ENCODE assay signal across 8 cellular contexts in genomic region chr15:89129123-89129815, GRCh38. TPM values are rescaled to one million over a fixed set of nuclear protein-coding genes. Genes with fewer than 3 reads are reported as not detected.
DNase-seq lines count a peak whose midpoint lies in the region; ATAC-seq, FAIRE-seq and TF ChIP-seq lines count a peak whose summit lies in the region.

No MANE protein-coding gene starts in this region.

- intact Hi-C loops in head of caudate nucleus (cut with DNase I): no loop called here
- intact Hi-C loops in spleen (cut with DNase I; ENCODE audit: low total_unique reads): loop anchor here (5.0 kb wide), 1 partner anchor 72 kb away; no protein-coding TSS in a partner anchor

- peak; percentile 84 to 86 for TF ChIP-seq RAD21 in A549 (conservative IDR thresholded peaks at IDR 0.05 in 1 of 2, IDR thresholded peaks at IDR 0.05 in 1 of 2)

- TF ChIP-seq EP300 in A549 (IDR thresholded peaks at IDR 0.05): no peak

- ATAC-seq in A549: peak; percentile 60 to 79; a peak in 3 of 6 replicates
- no peak for ATAC-seq in GM21360 (IDR thresholded peaks at IDR 0.05; ENCODE audit: unreplicated experiment)

- H3K9ac ChIP-seq in NT2/D1 (ENCODE audit: insufficient read length, low read depth): no peak overlapping the region

- FAIRE-seq in A549 (lab: Jason Lieb, UNC) (no peak), GM18507 (lab: Jason Lieb, UNC) (peak; percentile 12)

- H3K27ac ChIP-seq in A549 (peak overlapping the region; percentile 69 to 74), spleen (peak overlapping the region; percentile 69 to 91 (median 88))

- peaks cover 57% of the 10 kb centered on the region for H3K4me1 ChIP-seq in A549
- H3K4me1 ChIP-seq in NT2/D1 (ENCODE audit: insufficient read depth, insufficient read length): no peaks in the 10 kb centered on the region
- H3K4me1 ChIP-seq in spleen: peaks cover 27 to 70% (median 55%) of the 10 kb centered on the region in 6 donors

- TF ChIP-seq CTCF in A549 (IDR thresholded peaks at IDR 0.05): peak; percentile 95
- TF ChIP-seq CTCF in spleen (IDR thresholded peaks at IDR 0.05 in 8 of 11, conservative IDR thresholded peaks at IDR 0.05 in 3 of 11): peak; percentile 48 to 85 (median 70)

- no peaks in the 10 kb centered on the region for H3K27me3 ChIP-seq in NT2/D1 (ENCODE audit: insufficient read depth, insufficient read length)
- no peaks in the 10 kb centered on the region for H3K27me3 ChIP-seq in spleen (replicated peaks in 1 of 7)

- POLR2A ChIA-PET in A549 (lab: Yijun Ruan, JAX): interaction anchor here (0.9 to 2.4 kb wide), 3 partner anchors 41 to 224 kb away, joined by 4 to 12 read pairs (median 6); partner anchors contain the start of gene ABHD2

- CTCF ChIA-PET in A549 (lab: Yijun Ruan, JAX): interaction anchor here (0.6 to 19.0 kb wide), 40 partner anchors 9 to 884 kb away, joined by 3 to 380 read pairs (median 6); partner anchors contain the start of gene ABHD2

- TF ChIP-seq POLR2A in A549 (IDR thresholded peaks at IDR 0.05; ENCODE audit: low read length) (no peak), spleen (IDR thresholded peaks at IDR 0.05) (no peak)

- H3K9me3 ChIP-seq in A549: no peaks in the 10 kb centered on the region
- H3K9me3 ChIP-seq in NT2/D1 (ENCODE audit: insufficient read depth, low read length): no peaks in the 10 kb centered on the region
- H3K9me3 ChIP-seq in spleen: no peaks in the 10 kb centered on the region

- H3K36me3 ChIP-seq in NT2/D1 (ENCODE audit: insufficient read depth, insufficient read length, low read length) (peaks cover 11% of the 10 kb centered on the region), spleen (peaks cover 0 to 62% (median 11%) of the 10 kb centered on the region in 6 donors)

- H3K4me2 ChIP-seq in A549: peak overlapping the region; percentile 41

- H3K4me3 ChIP-seq in A549 (no peak overlapping the region), NT2/D1 (ENCODE audit: insufficient read length, low read depth) (no peak overlapping the region), spleen (peak overlapping the region in 1 of 8 donors; percentile 51)

- DNase-seq in A549 (ENCODE audit: low read depth in 1 of 2, low spot score in 1 of 2) (peak; percentile 63 to 68), GM18507 (ENCODE audit: extremely low spot score, insufficient read length, low read depth) (peak; percentile 22), NT2/D1 (ENCODE audit: low read depth, low spot score) (peak; percentile 40), activated T-helper 1 cell treated with Interleukin-2 at 50 U/mL for 16 hours (ENCODE audit: low read depth) (peak; percentile 39), head of caudate nucleus (peak in 32 of 42 donors; percentile 28 to 85 (median 61)), spleen (peak; percentile 88), CD1c-positive myeloid dendritic cell (ENCODE audit: extremely low spot score) (no peak)

- WGBS in A549 (ENCODE audit: missing lambda C conversion rate): 22% methylated on average over 3 of the region's 3 CpGs
- WGBS in spleen, 5 donors: 51 to 69% (median 60%) methylated on average over 3 of the region's 3 CpGs

TF ChIP-seq in A549, 52 proteins besides CTCF, POLR2A, EP300 and RAD21:
- peak; percentile 93 for TF ChIP-seq SMC3 (IDR thresholded peaks at IDR 0.05)
- TF ChIP-seq BHLHE40 (IDR thresholded peaks at IDR 0.05; ENCODE audit: low read depth, low read length): no peak
- TF ChIP-seq HES2 (IDR thresholded peaks at IDR 0.05): no peak
- no peak for TF ChIP-seq USF2 (IDR thresholded peaks at IDR 0.05)
- TF ChIP-seq KDM5A (IDR thresholded peaks at IDR 0.05): no peak
- peak in 1 of 2 experiments; percentile 18; a peak in 1 of 4 replicates for TF ChIP-seq CEBPB (IDR thresholded peaks at IDR 0.05)
- peak; percentile 54 for TF ChIP-seq MAFK (IDR thresholded peaks at IDR 0.05; ENCODE audit: partially characterized antibody)
TF ChIP-seq in A549: peak in this region for 3.

RNA-seq across cellular contexts. Expression of gene ABHD2, which starts 41.0 kb away (rescaled TPM):
- polyA plus RNA-seq in A549 (2011; rRNA removed) (63.3 and 76.4 TPM in 2 replicates), A549 (2017; fragmentation: RNase III; extraction: RNeasy Plus Mini Kit Qiagen cat#74134 plus additional on column Dnase treatment) (33.1 to 41.0 TPM (median 36.2 TPM) in 3 replicates), spleen (1 to 10 TPM; 2.1 to 8.2 (median 3.2) TPM)
- polyA plus RNA-seq in A549 (2012; cell fraction: cytosol; rRNA removed): 31.8 and 36.7 TPM in 2 replicates
- polyA plus RNA-seq in A549 (2012; cell fraction: nucleus; rRNA removed): 30.7 and 39.5 TPM in 2 replicates
- polyA minus RNA-seq in A549 (2011; rRNA and poly(A)+ RNA removed): 194 and 230 TPM in 2 replicates
- total RNA-seq in spleen: 100 to 1,000 TPM in 5 of 7 donors, 10 to 100 TPM in 2; 83.9 to 158 (median 123) TPM
